Comparison of ENCODE assay signal across 5 cellular contexts in genomic region chr9:124628741-124629140, GRCh38.
"Had no signal": no experiment of that assay in that cellular context is flagged by ENCODE, and none has a peak within 500 bp of the region (broad histone marks: within the 10 kb centered on the region; RNA-seq: fewer than 3 reads in every experiment).

No MANE protein-coding gene starts in this region.

- H3K4me3 Mint-ChIP-seq: IgD-negative memory B cell had no signal

- H3K27ac Mint-ChIP-seq: IgD-negative memory B cell had no signal

- H3K4me1 Mint-ChIP-seq: IgD-negative memory B cell had no signal

- H3K9me3 Mint-ChIP-seq: IgD-negative memory B cell had no signal

- H3K36me3 Mint-ChIP-seq: IgD-negative memory B cell had no signal

- ATAC-seq: HepG2, K562 had no signal

- DNase-seq: IMR-90, KBM-7 had no signal
